In genomic region chr3:157151151-157151550, GRCh38 we compare ENCODE assay signal across 16 cellular contexts.
"Had no signal": no experiment of that assay in that cellular context is flagged by ENCODE, and none has a peak within 500 bp of the region (broad histone marks: within the 10 kb centered on the region; RNA-seq: fewer than 3 reads in every experiment).

No MANE protein-coding gene starts in this region.

- H3K27ac ChIP-seq: body of pancreas, colonic mucosa, esophagus muscularis mucosa, neutrophil, parathyroid adenoma, tibial nerve, vagina had no signal

- H3K9me3 ChIP-seq: body of pancreas, colonic mucosa, esophagus muscularis mucosa, neutrophil, tibial nerve, vagina had no signal

- H3K27me3 ChIP-seq: body of pancreas, colonic mucosa, esophagus muscularis mucosa, neutrophil, tibial nerve, vagina had no signal

- H3K4me3 ChIP-seq: body of pancreas, colonic mucosa, esophagus muscularis mucosa, tibial nerve, vagina had no signal

- H3K4me3 Mint-ChIP-seq: activated T-helper 1 cell treated with anti-CD3 and anti-CD28 coated beads, Interleukin-12 subunit alpha, Interleukin-12 subunit beta, Interleukin-2, Interleukin-4 antibody, amounts not matched to agents 30 ng/mL and 10 ng/mL and 1 ng/mL, durations not matched to agents 14 hours and 24 hours and 36 hours; naive B cell; stimulated activated memory B cell treated with anti-CD40 and anti-IgM and Interleukin-4, amounts not matched to agents 10 μg/mL and 1 μg/mL and 100 μg/mL, for 72 hours had no signal

- H3K27ac Mint-ChIP-seq: stimulated activated memory B cell treated with anti-CD40 and anti-IgM and Interleukin-4, amounts not matched to agents 10 μg/mL and 1 μg/mL and 100 μg/mL, for 72 hours had no signal

- H3K9me3 Mint-ChIP-seq: activated T-helper 1 cell treated with anti-CD3 and anti-CD28 coated beads, Interleukin-12 subunit alpha, Interleukin-12 subunit beta, Interleukin-2, Interleukin-4 antibody, amounts not matched to agents 30 ng/mL and 10 ng/mL and 1 ng/mL, durations not matched to agents 14 hours and 24 hours and 36 hours; naive B cell; stimulated activated memory B cell treated with anti-CD40 and anti-IgM and Interleukin-4, amounts not matched to agents 10 μg/mL and 1 μg/mL and 100 μg/mL, for 72 hours had no signal

- ATAC-seq: activated CD4-positive, CD25-positive, alpha-beta regulatory T cell treated with anti-CD3 and anti-CD28 coated beads, Interleukin-2, amount 50 U/mL, for 24 hours; body of pancreas; stimulated activated memory B cell treated with anti-CD40 and anti-IgM and Interleukin-4, amounts not matched to agents 10 μg/mL and 1 μg/mL and 100 μg/mL, for 72 hours had no signal

- H3K27me3 Mint-ChIP-seq: naive B cell; stimulated activated memory B cell treated with anti-CD40 and anti-IgM and Interleukin-4, amounts not matched to agents 10 μg/mL and 1 μg/mL and 100 μg/mL, for 72 hours had no signal

- DNase-seq: activated naive CD4-positive, alpha-beta T cell treated with Interleukin-2 at 50 U/mL for 16 hours; amygdala; body of pancreas; caudate nucleus; colonic mucosa; hippocampal formation; naive B cell; SW 1271 had no signal
